15 cellular contexts compared by ENCODE assay signal in genomic region chr15:99101501-99101900, GRCh38. TPM values are rescaled to one million over a fixed set of nuclear protein-coding genes. Genes with fewer than 3 reads are reported as not detected.
DNase-seq lines count a peak whose midpoint lies in the region; ATAC-seq and TF ChIP-seq lines count a peak whose summit lies in the region.
"Had no signal": no experiment of that assay in that cellular context is flagged by ENCODE, and none has a peak within 500 bp of the region (broad histone marks: within the 10 kb centered on the region; RNA-seq: fewer than 3 reads in every experiment).

No MANE protein-coding gene starts in this region.

- H3K4me3 ChIP-seq in HEK293 (ENCODE audit: low read depth, low read length) (no peak overlapping the region), right lobe of liver (no peak overlapping the region)
- H3K4me3 ChIP-seq: BLaER1 had no signal

- CTCF ChIA-PET in HEK293 (lab: Yijun Ruan, JAX): interaction anchor here (0.6 to 6.2 kb wide), 38 partner anchors 8 to 1514 kb away, joined by 3 to 118 read pairs (median 6); partner anchors contain the start of gene LRRC28

- no peak for TF ChIP-seq CTCF in HEK293 (tag by site-specific recombination; IDR thresholded peaks at IDR 0.05)
- no peak for TF ChIP-seq CTCF in right lobe of liver (IDR thresholded peaks at IDR 0.05)

- H3K36me3 ChIP-seq in HEK293 (ENCODE audit: control insufficient read depth in 2 of 2, insufficient read depth in 1 of 2, low read length in 2 of 2): no peaks in the 10 kb centered on the region
- no peaks in the 10 kb centered on the region for H3K36me3 ChIP-seq in right lobe of liver
- H3K36me3 ChIP-seq: BLaER1 had no signal

- H3K9me3 ChIP-seq in HEK293 (ENCODE audit: control insufficient read depth, insufficient read depth, low read depth, low read length) (no peaks in the 10 kb centered on the region), right lobe of liver (no peaks in the 10 kb centered on the region)
- H3K9me3 ChIP-seq: BLaER1, Caco-2 had no signal

- POLR2A ChIA-PET in HEK293 (lab: Yijun Ruan, JAX): interaction anchor here (0.8 kb wide), 1 partner anchor 28 kb away, joined by 3 read pairs; no protein-coding TSS in a partner anchor

- H3K4me1 ChIP-seq in HEK293 (ENCODE audit: control insufficient read depth, insufficient read depth, low read length) (no peaks in the 10 kb centered on the region; the same call in none of the 2 replicates), right lobe of liver (peaks cover 0 to 9% (median 0%) of the 10 kb centered on the region in 4 donors)
- H3K4me1 ChIP-seq: Caco-2 had no signal

- WGBS in right lobe of liver (ENCODE audit: insufficient coverage, low coverage, low lambda C conversion rate, missing lambda C conversion rate): 51% methylated on average over 6 of the region's 7 CpGs

- H3K27ac ChIP-seq in HEK293 (ENCODE audit: extremely low read depth, low read depth, low read length) (no peak overlapping the region), right lobe of liver (no peak overlapping the region)
- H3K27ac ChIP-seq: 22Rv1, BLaER1, HL-60 had no signal

- intact Hi-C loops in right lobe of liver (cut with DNase I): loop anchor here in 1 of 2 donors (5.0 kb wide), 1 partner anchor 111 kb away; no protein-coding TSS in a partner anchor

- no peak for ATAC-seq in activated CD4-positive, CD25-positive, alpha-beta regulatory T cell treated with anti-CD3 and anti-CD28 coated beads, Interleukin-2, amount 50 U/mL, for 24 hours
- no peak for ATAC-seq in right lobe of liver
- ATAC-seq: HCT116 had no signal

- H3K27me3 ChIP-seq in right lobe of liver: no peaks in the 10 kb centered on the region

- DNase-seq in activated CD4-positive, CD25-positive, alpha-beta regulatory T cell treated with anti-CD3 and anti-CD28 coated beads, Interleukin-2, amount 50 U/mL, for 72 hours: peak; percentile 4
- DNase-seq in islet precursor cell (peak; percentile 21), ureter (ENCODE audit: low spot score) (peak; percentile 13), right lobe of liver (no peak), NOMO-1 treated with dmso at 0.1 percent for 144 hours (lab: John Stamatoyannopoulos, UW; ENCODE audit: unreplicated experiment) (no peak)
- DNase-seq: AML-193; Caco-2; CD8-positive, alpha-beta memory T cell; GF-D8 had no signal

- TF ChIP-seq POLR2A in right lobe of liver (IDR thresholded peaks at IDR 0.05): no peak

TF ChIP-seq in HEK293, 187 proteins besides CTCF, POLR2A, EP300 and RAD21:
- TF ChIP-seq ZNF514 (tag by site-specific recombination; IDR thresholded peaks at IDR 0.05) (no peak), ZNF830 (tag by site-specific recombination; IDR thresholded peaks at IDR 0.05; ENCODE audit: low read depth) (no peak), ZNF623 (tag by site-specific recombination; IDR thresholded peaks at IDR 0.05) (no peak), ZNF600 (tag by site-specific recombination; IDR thresholded peaks at IDR 0.05) (no peak), ZBTB6 (tag by site-specific recombination; IDR thresholded peaks at IDR 0.05) (0 out of 2 replicates have a peak, but pooled peaks have one; percentile 34)

RNA-seq across cellular contexts. Expression of gene SYNM, which starts 3.4 kb away (rescaled TPM):
- total RNA-seq in ureter (189 TPM), right lobe of liver (1 to 10 TPM; 1.6 to 3.5 (median 2.9) TPM)

Comparison
In these comparisons a context has a peak if more than half of its experiments do, and no peak if none do; other contexts are left out.
1. DNase-seq: peak in activated CD4-positive, CD25-positive, alpha-beta regulatory T cell treated with anti-CD3 and anti-CD28 coated beads, Interleukin-2, amount 50 U/mL, for 72 hours (single experiment), islet precursor cell (single experiment) and ureter (single experiment); none in right lobe of liver (0 of 3) and NOMO-1 treated with dmso at 0.1 percent for 144 hours (single experiment).
2. RNA of gene SYNM, which starts 3.4 kb away (total RNA-seq): 189 TPM in ureter (single experiment); 1.6 to 3.5 TPM in right lobe of liver; every median in the first group is over 10 times any median in the second.